In the genomic region with DNA sequence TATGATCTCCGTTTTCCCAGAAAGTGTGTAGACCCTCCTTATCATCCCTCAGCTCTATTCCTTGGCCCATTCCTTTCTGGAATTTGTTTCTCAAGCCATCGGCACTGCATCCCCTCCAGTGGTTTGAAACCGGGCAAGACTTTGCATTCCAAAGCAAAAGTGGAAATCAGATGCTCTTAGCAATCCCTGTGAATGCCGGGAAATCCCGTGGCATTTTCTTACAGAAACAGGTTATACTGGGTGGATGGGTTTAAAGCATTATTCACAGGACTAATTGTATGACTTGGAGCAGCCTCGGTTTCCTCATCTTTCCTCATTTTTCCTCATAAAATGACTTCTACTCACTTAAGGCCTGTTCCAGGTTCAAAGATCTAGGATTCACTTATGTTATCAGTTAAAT, we compare ENCODE assay signal across 28 cellular contexts. TPM values are rescaled to one million over a fixed set of nuclear protein-coding genes. Genes with fewer than 3 reads are reported as not detected.
DNase-seq lines count a peak whose midpoint lies in the region; ATAC-seq and TF ChIP-seq lines count a peak whose summit lies in the region.
"Had no signal": no experiment of that assay in that cellular context is flagged by ENCODE, and none has a peak within 500 bp of the region (broad histone marks: within the 10 kb centered on the region; RNA-seq: fewer than 3 reads in every experiment).

No MANE protein-coding gene starts in this region.

- no peak overlapping the region for H3K9ac ChIP-seq in neural progenitor cell
- H3K9ac ChIP-seq: BLaER1, GM23248 had no signal

- ATAC-seq in esophagus mucosa (peak; percentile 83), mucosa of descending colon (no peak), right lobe of liver (no peak)
- ATAC-seq in activated naive CD4-positive, alpha-beta T cell treated with anti-CD3 and anti-CD28 coated beads, Interleukin-2, amount 50 U/mL, for 72 hours, result no peak
- ATAC-seq: activated CD8-positive, alpha-beta memory T cell treated with anti-CD3 and anti-CD28 coated beads, Interleukin-2, amount 10 ng/mL, durations not matched to agents 7 days and 5 days; natural killer cell; Panc1; stimulated activated naive CD8-positive, alpha-beta T cell treated with anti-CD3 and anti-CD28 coated beads, Interleukin-15, amount 100 ng/mL, for 72 hours had no signal

- H4K20me1 ChIP-seq in PC-9 (ENCODE audit: insufficient read depth) (no peaks in the 10 kb centered on the region), neural progenitor cell (ENCODE audit: low read depth) (peaks cover 50% of the 10 kb centered on the region)
- H4K20me1 ChIP-seq: BLaER1 had no signal

- no peaks in the 10 kb centered on the region for H3K36me3 ChIP-seq in PC-9 (ENCODE audit: low read depth)
- H3K36me3 ChIP-seq in neural progenitor cell, result peaks cover 3% of the 10 kb centered on the region
- H3K36me3 ChIP-seq in mucosa of descending colon (ENCODE audit: low read depth), result no peaks in the 10 kb centered on the region
- no peaks in the 10 kb centered on the region for H3K36me3 ChIP-seq in right lobe of liver
- H3K36me3 ChIP-seq: BLaER1, breast epithelium, esophagus muscularis mucosa, left ventricle myocardium inferior had no signal

- peaks cover 2% of the 10 kb centered on the region for H3K9me3 Mint-ChIP-seq in Calu3 (ENCODE audit: low read depth, unreplicated experiment)
- peaks cover 13% of the 10 kb centered on the region for H3K9me3 Mint-ChIP-seq in neural progenitor cell
- peaks cover 0 to 13% of the 10 kb centered on the region in 2 donors for H3K9me3 Mint-ChIP-seq in activated naive CD4-positive, alpha-beta T cell treated with anti-CD3 and anti-CD28 coated beads, Interleukin-2, amount 50 U/mL, for 72 hours
- H3K9me3 Mint-ChIP-seq: activated B cell treated with CpG ODN at 0.5 μM for 24 hours, natural killer cell had no signal

- H2AFZ ChIP-seq in PC-9 (no peak overlapping the region), neural progenitor cell (replicated peaks) (no peak overlapping the region)

- CTCF ChIA-PET in Calu3 (lab: Charles Lee), result interaction anchor here (0.6 to 1.3 kb wide), 2 partner anchors 57 to 1468 kb away, joined by 3 to 5 read pairs; no protein-coding TSS in a partner anchor
- CTCF ChIA-PET in PC-9 (lab: Charles Lee), result interaction anchor here (0.6 kb wide), 1 partner anchor 106 kb away, joined by 3 read pairs; no protein-coding TSS in a partner anchor

- TF ChIP-seq POLR2A in right lobe of liver (IDR thresholded peaks at IDR 0.05), result no peak

- no peaks in the 10 kb centered on the region for H3K9me2 ChIP-seq in PC-9 (ENCODE audit: insufficient read depth)

- H3K4me1 Mint-ChIP-seq in Calu3 (ENCODE audit: low read depth, unreplicated experiment) (peaks cover 33% of the 10 kb centered on the region), neural progenitor cell (peaks cover 22% of the 10 kb centered on the region)
- H3K4me1 Mint-ChIP-seq: activated CD8-positive, alpha-beta memory T cell treated with anti-CD3 and anti-CD28 coated beads, Interleukin-2, amount 10 ng/mL, durations not matched to agents 7 days and 5 days; activated naive CD4-positive, alpha-beta T cell treated with anti-CD3 and anti-CD28 coated beads, Interleukin-2, amount 10 ng/mL, durations not matched to agents 7 days and 5 days had no signal

- H3F3A ChIP-seq in PC-9 (ENCODE audit: insufficient read depth, low read depth) (no peaks in the 10 kb centered on the region), neural progenitor cell (ENCODE audit: low read depth) (peaks cover 25% of the 10 kb centered on the region)

- no peaks in the 10 kb centered on the region; the same call in 1 of the 2 replicates for H3K9me3 ChIP-seq in PC-9 (ENCODE audit: insufficient read depth, low read depth)
- H3K9me3 ChIP-seq in neural progenitor cell (ENCODE audit: low read depth), result no peaks in the 10 kb centered on the region
- H3K9me3 ChIP-seq in mucosa of descending colon, result no peaks in the 10 kb centered on the region
- H3K9me3 ChIP-seq in right lobe of liver, result no peaks in the 10 kb centered on the region
- H3K9me3 ChIP-seq: BLaER1, breast epithelium, esophagus muscularis mucosa, left ventricle myocardium inferior had no signal

- H3K4me3 Mint-ChIP-seq in Calu3 (ENCODE audit: low read depth, unreplicated experiment) (peak overlapping the region; percentile 45), neural progenitor cell (no peak overlapping the region)
- H3K4me3 Mint-ChIP-seq: activated B cell treated with CpG ODN at 0.5 μM for 24 hours; activated CD8-positive, alpha-beta memory T cell treated with anti-CD3 and anti-CD28 coated beads, Interleukin-2, amount 10 ng/mL, durations not matched to agents 7 days and 5 days; activated naive CD4-positive, alpha-beta T cell treated with anti-CD3 and anti-CD28 coated beads, Interleukin-2, amount 10 ng/mL, durations not matched to agents 7 days and 5 days; natural killer cell; stimulated activated naive CD8-positive, alpha-beta T cell treated with anti-CD3 and anti-CD28 coated beads, Interleukin-15, amount 100 ng/mL, for 72 hours had no signal

- H3K4me2 ChIP-seq in PC-9 (peak overlapping the region; percentile 51), neural progenitor cell (peak overlapping the region; percentile 61)
- H3K4me2 ChIP-seq: BLaER1, smooth muscle cell had no signal

- H3K27me3 Mint-ChIP-seq in Calu3 (ENCODE audit: unreplicated experiment) (no peaks in the 10 kb centered on the region), neural progenitor cell (ENCODE audit: insufficient read depth, low read depth) (no peaks in the 10 kb centered on the region)
- H3K27me3 Mint-ChIP-seq: activated B cell treated with CpG ODN at 0.5 μM for 24 hours; activated CD8-positive, alpha-beta memory T cell treated with anti-CD3 and anti-CD28 coated beads, Interleukin-2, amount 10 ng/mL, durations not matched to agents 7 days and 5 days; activated naive CD4-positive, alpha-beta T cell treated with anti-CD3 and anti-CD28 coated beads, Interleukin-2, amount 10 ng/mL, durations not matched to agents 7 days and 5 days; stimulated activated naive CD8-positive, alpha-beta T cell treated with anti-CD3 and anti-CD28 coated beads, Interleukin-15, amount 100 ng/mL, for 72 hours had no signal

- no peaks in the 10 kb centered on the region for H3K79me2 ChIP-seq in PC-9 (ENCODE audit: low read depth)
- peaks cover 95% of the 10 kb centered on the region for H3K79me2 ChIP-seq in neural progenitor cell (ENCODE audit: low read depth)

- no peak overlapping the region for H3K27ac ChIP-seq in PC-9
- H3K27ac ChIP-seq in neural progenitor cell, result peak overlapping the region; percentile 66
- H3K27ac ChIP-seq in right lobe of liver, result no peak overlapping the region
- H3K27ac ChIP-seq: BLaER1, breast epithelium, esophagus muscularis mucosa, GM23248, HL-60, left ventricle myocardium inferior had no signal

- H3K27me3 ChIP-seq in PC-9 (ENCODE audit: insufficient read depth, low read depth), result no peaks in the 10 kb centered on the region
- no peaks in the 10 kb centered on the region for H3K27me3 ChIP-seq in neural progenitor cell
- H3K27me3 ChIP-seq in right lobe of liver, result no peaks in the 10 kb centered on the region
- H3K27me3 ChIP-seq: BLaER1, breast epithelium, esophagus muscularis mucosa had no signal

- peak overlapping the region; percentile 84 for H3K27ac Mint-ChIP-seq in Calu3 (ENCODE audit: unreplicated experiment)
- no peak overlapping the region for H3K27ac Mint-ChIP-seq in neural progenitor cell
- no peak overlapping the region for H3K27ac Mint-ChIP-seq in activated naive CD4-positive, alpha-beta T cell treated with anti-CD3 and anti-CD28 coated beads, Interleukin-2, amount 50 U/mL, for 72 hours
- H3K27ac Mint-ChIP-seq: activated B cell treated with CpG ODN at 0.5 μM for 24 hours; activated CD8-positive, alpha-beta memory T cell treated with anti-CD3 and anti-CD28 coated beads, Interleukin-2, amount 10 ng/mL, durations not matched to agents 7 days and 5 days; activated naive CD4-positive, alpha-beta T cell treated with anti-CD3 and anti-CD28 coated beads, Interleukin-2, amount 10 ng/mL, durations not matched to agents 7 days and 5 days; natural killer cell; stimulated activated naive CD8-positive, alpha-beta T cell treated with anti-CD3 and anti-CD28 coated beads, Interleukin-15, amount 100 ng/mL, for 72 hours had no signal

- peak; percentile 53 for DNase-seq in Calu3
- DNase-seq in PC-9, result peak in 1 of 2 experiments; percentile 53
- peak; percentile 21 for DNase-seq in neural progenitor cell (ENCODE audit: low spot score)
- no peak for DNase-seq in NOMO-1 treated with DMSO at 0.1 percent for 48 hours (lab: John Stamatoyannopoulos, UW; ENCODE audit: unreplicated experiment)
- DNase-seq in mucosa of descending colon, result no peak
- no peak for DNase-seq in activated naive CD4-positive, alpha-beta T cell treated with anti-CD3 and anti-CD28 coated beads, Interleukin-2, amount 50 U/mL, for 72 hours (ENCODE audit: low spot score in 2 of 2)
- no peak for DNase-seq in right lobe of liver
- DNase-seq: activated B cell treated with CpG ODN at 0.5 μM for 24 hours; activated CD8-positive, alpha-beta memory T cell treated with anti-CD3 and anti-CD28 coated beads, Interleukin-2, amount 10 ng/mL, durations not matched to agents 7 days and 5 days; activated naive CD4-positive, alpha-beta T cell treated with anti-CD3 and anti-CD28 coated beads, Interleukin-2, amount 10 ng/mL, durations not matched to agents 7 days and 5 days; amygdala; DND-41; effector CD8-positive, alpha-beta T cell; GM23248; hippocampal formation; left ventricle myocardium inferior; midbrain; natural killer cell; stimulated activated CD4-positive, alpha-beta T cell treated with anti-CD3 and anti-CD28 coated beads, Interleukin-1b, Interleukin-23, amount 100 ng/mL, for 48 hours; stimulated activated CD8-positive, alpha-beta memory T cell treated with anti-CD3 and anti-CD28 coated beads, Interleukin-4, amount 100 ng/mL, for 48 hours; stimulated activated naive CD8-positive, alpha-beta T cell treated with anti-CD3 and anti-CD28 coated beads, Interleukin-15, amount 100 ng/mL, for 72 hours had no signal

- 80% methylated on average over 6 of the region's 6 CpGs for WGBS in right lobe of liver (ENCODE audit: insufficient coverage, low coverage, low lambda C conversion rate, missing lambda C conversion rate)

- H3K36me3 Mint-ChIP-seq in Calu3 (ENCODE audit: insufficient read depth, unreplicated experiment), result peaks cover 9% of the 10 kb centered on the region
- peaks cover 28% of the 10 kb centered on the region for H3K36me3 Mint-ChIP-seq in neural progenitor cell
- H3K36me3 Mint-ChIP-seq in activated naive CD4-positive, alpha-beta T cell treated with anti-CD3 and anti-CD28 coated beads, Interleukin-2, amount 50 U/mL, for 72 hours, result peaks cover 6 to 32% of the 10 kb centered on the region in 2 donors
- H3K36me3 Mint-ChIP-seq: activated CD8-positive, alpha-beta memory T cell treated with anti-CD3 and anti-CD28 coated beads, Interleukin-2, amount 10 ng/mL, durations not matched to agents 7 days and 5 days; natural killer cell had no signal

- no peak for TF ChIP-seq CTCF in Calu3 (IDR thresholded peaks at IDR 0.05; ENCODE audit: unreplicated experiment)
- TF ChIP-seq CTCF in PC-9 (conservative IDR thresholded peaks at IDR 0.05), result no peak
- TF ChIP-seq CTCF in neural progenitor cell (IDR thresholded peaks at IDR 0.05), result no peak
- no peak for TF ChIP-seq CTCF in mucosa of descending colon (IDR thresholded peaks at IDR 0.05)
- TF ChIP-seq CTCF in right lobe of liver (IDR thresholded peaks at IDR 0.05), result no peak

- BruUV-seq in Calu3 (replicated peaks; lab: Mats Ljungman, UMichigan) (no TSS peak), PC-9 (replicated peaks; lab: Mats Ljungman, UMichigan) (no TSS peak)

- 0 out of 2 replicates have a peak, but pooled peaks cover 4% of the 10 kb centered on the region for H3K4me1 ChIP-seq in PC-9 (replicated peaks; ENCODE audit: insufficient read depth)
- peaks cover 33% of the 10 kb centered on the region for H3K4me1 ChIP-seq in neural progenitor cell
- H3K4me1 ChIP-seq in mucosa of descending colon (ENCODE audit: low read depth), result peaks cover 35% of the 10 kb centered on the region
- no peaks in the 10 kb centered on the region for H3K4me1 ChIP-seq in right lobe of liver
- H3K4me1 ChIP-seq: breast epithelium had no signal

- H3K4me3 ChIP-seq in PC-9 (peak overlapping the region; percentile 21; the same call in 1 of the 2 replicates), neural progenitor cell (no peak overlapping the region), mucosa of descending colon (no peak overlapping the region), right lobe of liver (no peak overlapping the region)
- H3K4me3 ChIP-seq: BLaER1, breast epithelium, esophagus muscularis mucosa, GM23248, left ventricle myocardium inferior, smooth muscle cell had no signal

- intact Hi-C loops in Calu3 (cut with micrococcal nuclease; ENCODE audit: unreplicated experiment), result loop anchor here (2.0 to 5.0 kb wide), 2 partner anchors 34 to 36 kb away; no protein-coding TSS in a partner anchor
- intact Hi-C loops in PC-9 (cut with micrococcal nuclease; ENCODE audit: unreplicated experiment), result no loop called here
- intact Hi-C loops in mucosa of descending colon (cut with DNase I, micrococcal nuclease), result no loop called here
- intact Hi-C loops in right lobe of liver (cut with DNase I), result no loop called here

- POLR2A ChIA-PET in PC-9 (lab: Charles Lee; ENCODE audit: unreplicated experiment), result no interaction called here

RNA-seq across cellular contexts. Expression of gene MAP2K6, which starts 52.0 kb away (rescaled TPM):
- total RNA-seq in Calu3 (2022), result 8.3 and 13.0 TPM in 2 replicates
- 1.6 TPM in 2 replicates for total RNA-seq in PC-9 (2021)
- total RNA-seq in esophagus mucosa, result 6.9 TPM
- 57.2 and 101 TPM in 2 replicates for total RNA-seq in neural progenitor cell (ENCODE audit: low replicate concordance)
- total RNA-seq in mucosa of descending colon, result 100 to 1,000 TPM in 2 of 3 donors, 10 to 100 TPM in 1; 62.9 to 146 (median 117) TPM
- total RNA-seq in activated naive CD4-positive, alpha-beta T cell treated with anti-CD3 and anti-CD28 coated beads, Interleukin-2, amount 50 U/mL, for 72 hours, result 1 to 10 TPM; 3.2 to 5.8 TPM
- total RNA-seq in right lobe of liver, result 1 to 10 TPM; 1.8 to 3.6 (median 2.3) TPM

Comparison
In these comparisons a context has a peak if more than half of its experiments do, and no peak if none do; other contexts are left out.
1. DNase-seq: peak in Calu3 (single experiment) and neural progenitor cell (single experiment); none in NOMO-1 treated with DMSO at 0.1 percent for 48 hours (single experiment), mucosa of descending colon (0 of 3), activated naive CD4-positive, alpha-beta T cell treated with anti-CD3 and anti-CD28 coated beads, Interleukin-2, amount 50 U/mL, for 72 hours (0 of 2) and right lobe of liver (0 of 3).